Comparison of ENCODE assay signal across 24 cellular contexts in the genomic region with DNA sequence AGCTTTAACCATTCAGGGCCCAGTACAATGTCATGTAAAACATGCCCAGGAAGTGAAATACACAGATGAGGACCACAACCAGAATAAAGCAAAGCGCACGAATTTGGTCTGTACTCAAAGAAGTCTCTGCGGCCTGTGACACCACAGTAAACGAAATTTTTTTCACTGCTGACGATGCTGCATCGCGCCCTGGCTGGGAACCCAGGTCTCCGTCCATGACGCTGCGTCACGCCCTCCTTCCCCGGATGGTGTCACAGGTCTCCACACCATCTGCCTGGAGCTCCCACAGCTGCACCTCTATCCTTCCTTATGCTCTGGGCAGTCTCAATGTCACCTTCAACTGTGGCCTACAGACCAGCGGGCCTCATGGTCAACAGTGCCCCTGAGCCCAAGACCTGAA.
"Had no signal": no experiment of that assay in that cellular context is flagged by ENCODE, and none has a peak within 500 bp of the region (broad histone marks: within the 10 kb centered on the region; RNA-seq: fewer than 3 reads in every experiment).

No MANE protein-coding gene starts in this region.

- H3K9ac ChIP-seq: neural progenitor cell had no signal

- ATAC-seq: effector memory CD8-positive, alpha-beta T cell; left lobe of liver; naive thymus-derived CD4-positive, alpha-beta T cell; right lobe of liver; stimulated activated naive B cell treated with anti-CD40 and anti-IgM and Interleukin-4, amounts not matched to agents 10 μg/mL and 1 μg/mL and 100 μg/mL, for 72 hours had no signal

- H3K9me3 ChIP-seq: ovary, right lobe of liver, thoracic aorta, tibial nerve, upper lobe of left lung, uterus had no signal

- H3K27ac ChIP-seq: neural progenitor cell, ovary, right lobe of liver, thoracic aorta, tibial nerve, upper lobe of left lung, uterus had no signal

- FAIRE-seq: endometrium, frontal cortex, keratinocyte, small intestine had no signal

- H3K27me3 ChIP-seq: neural progenitor cell, ovary, right lobe of liver, tibial nerve, upper lobe of left lung, uterus had no signal

- DNase-seq: cortex of kidney; effector memory CD8-positive, alpha-beta T cell; hypothalamus; mammary epithelial cell; mesendoderm; midbrain; naive thymus-derived CD4-positive, alpha-beta T cell; nucleus accumbens; ovary; retina; small intestine; stimulated activated CD4-positive, alpha-beta T cell treated with anti-CD3 and anti-CD28 coated beads, Interleukin-15, amount 100 ng/mL, for 24 hours; stimulated activated CD4-positive, alpha-beta T cell treated with anti-CD3 and anti-CD28 coated beads, Interleukin-2, amount 100 ng/mL, for 48 hours; stimulated activated naive B cell treated with anti-CD40 and anti-IgM and Interleukin-4, amounts not matched to agents 10 μg/mL and 1 μg/mL and 100 μg/mL, for 72 hours; upper lobe of left lung; uterus had no signal

- H3K4me1 ChIP-seq: neural progenitor cell, right lobe of liver, tibial nerve, upper lobe of left lung, uterus had no signal

- H3K4me3 ChIP-seq: neural progenitor cell, ovary, right lobe of liver, thoracic aorta, tibial nerve, upper lobe of left lung, uterus had no signal

- H3K36me3 ChIP-seq: ovary, uterus had no signal
